Comparison of ENCODE assay signal across 20 cellular contexts in genomic region chr1:205542367-205542766, GRCh38. TPM values are rescaled to one million over a fixed set of nuclear protein-coding genes. Genes with fewer than 3 reads are reported as not detected.
A peak's percentile ranks its signal among the peaks of the same experiment; 100 is the strongest.
DNase-seq lines count a peak whose midpoint lies in the region; ATAC-seq and TF ChIP-seq lines count a peak whose summit lies in the region.
"Had no signal": no experiment of that assay in that cellular context is flagged by ENCODE, and none has a peak within 500 bp of the region (broad histone marks: within the 10 kb centered on the region; RNA-seq: fewer than 3 reads in every experiment).

No MANE protein-coding gene starts in this region.

- peaks cover 13% of the 10 kb centered on the region for H3K4me1 Mint-ChIP-seq in chondrocyte (ENCODE audit: low read depth)
- H3K4me1 Mint-ChIP-seq: T-helper 17 cell had no signal

- in situ Hi-C loops in GM13976 (cut with MboI; ENCODE audit: low sequenced_read_pairs, unreplicated experiment), result no loop called here
- in situ Hi-C loops in HAP-1 (cut with MboI; ENCODE audit: low sequenced_read_pairs), result no loop called here

- no peak overlapping the region for H3K27ac Mint-ChIP-seq in chondrocyte (ENCODE audit: unreplicated experiment)
- H3K27ac Mint-ChIP-seq: activated B cell treated with CpG ODN at 0.5 μM for 24 hours; stimulated activated naive CD8-positive, alpha-beta T cell treated with anti-CD3 and anti-CD28 coated beads, Interleukin-15, Interleukin-2, amounts not matched to agents 100 ng/mL and 50 ng/mL, for 24 hours; T-helper 17 cell had no signal

- H3K4me3 Mint-ChIP-seq in chondrocyte (ENCODE audit: unreplicated experiment), result no peak overlapping the region
- H3K4me3 Mint-ChIP-seq: activated B cell treated with CpG ODN at 0.5 μM for 24 hours, T-helper 17 cell had no signal

- H3K4me1 ChIP-seq in HAP-1, result peaks cover 12% of the 10 kb centered on the region

- ATAC-seq in left ventricle myocardium superior, result peak; percentile 4
- ATAC-seq in sciatic nerve, result no peak
- ATAC-seq in GM21619 (IDR thresholded peaks at IDR 0.05; ENCODE audit: unreplicated experiment), result no peak
- ATAC-seq in HG02678 (IDR thresholded peaks at IDR 0.05; ENCODE audit: unreplicated experiment), result no peak
- no peak for ATAC-seq in GM18502 (IDR thresholded peaks at IDR 0.05; ENCODE audit: poor library complexity, unreplicated experiment)
- ATAC-seq: GM12878, T-helper 17 cell had no signal

- H3K36me3 ChIP-seq in HAP-1 (replicated peaks), result no peaks in the 10 kb centered on the region

- no peaks in the 10 kb centered on the region for H3K27me3 ChIP-seq in HAP-1 (ENCODE audit: low read depth)

- H3K36me3 Mint-ChIP-seq in chondrocyte (ENCODE audit: low read depth), result no peaks in the 10 kb centered on the region

- H3K9me3 Mint-ChIP-seq in chondrocyte (ENCODE audit: low read depth), result no peaks in the 10 kb centered on the region
- H3K9me3 Mint-ChIP-seq: activated B cell treated with CpG ODN at 0.5 μM for 24 hours; stimulated activated naive CD8-positive, alpha-beta T cell treated with anti-CD3 and anti-CD28 coated beads, Interleukin-15, Interleukin-2, amounts not matched to agents 100 ng/mL and 50 ng/mL, for 24 hours had no signal

- peak; percentile 0 for DNase-seq in GM13976 (ENCODE audit: low spot score)
- DNase-seq in chondrocyte (ENCODE audit: low spot score), result peak; percentile 50
- peak; percentile 41 for DNase-seq in left ventricle myocardium superior
- peak; percentile 47 for DNase-seq in sciatic nerve (ENCODE audit: low spot score)
- DNase-seq in HAP-1 (ENCODE audit: low spot score in 2 of 2), result no peak
- DNase-seq: activated B cell treated with CpG ODN at 0.5 μM for 24 hours; caudate nucleus; effector memory CD4-positive, alpha-beta T cell; foreskin fibroblast; mesenchymal stem cell; NCI-H1694; NCI-H345; SHP77; T-helper 17 cell had no signal

- H3K4me3 ChIP-seq in HAP-1, result no peak overlapping the region
- H3K4me3 ChIP-seq: GM12878 had no signal

- peaks cover 27% of the 10 kb centered on the region for H3K27me3 Mint-ChIP-seq in chondrocyte (ENCODE audit: low read depth)

- intact Hi-C loops in left ventricle myocardium superior (cut with micrococcal nuclease) (no loop called here), sciatic nerve (cut with DNase I) (no loop called here)

- 0 out of 2 replicates have a peak, but pooled peaks cover 2% of the 10 kb centered on the region for H3K9me3 ChIP-seq in HAP-1
- H3K9me3 ChIP-seq: Caco-2 had no signal

- no peak for TF ChIP-seq CTCF in GM13976 (IDR thresholded peaks at IDR 0.05; ENCODE audit: borderline replicate concordance, control extremely low read depth, extremely low read depth, insufficient read depth, missing control alignments)
- TF ChIP-seq CTCF in chondrocyte (IDR thresholded peaks at IDR 0.05), result no peak

RNA-seq across cellular contexts. Expression of gene CDK18, which starts 37.9 kb away (rescaled TPM):
- 10.2 to 18.4 TPM (median 17.3 TPM) in 3 replicates for total RNA-seq in chondrocyte
- total RNA-seq in left ventricle myocardium superior, result 209 TPM
- 9.4 TPM for total RNA-seq in sciatic nerve

Comparison
In these comparisons a context has a peak if more than half of its experiments do, and no peak if none do; other contexts are left out.
1. DNase-seq: peak in GM13976 (single experiment), chondrocyte (single experiment), left ventricle myocardium superior (single experiment) and sciatic nerve (single experiment); none in HAP-1 (0 of 2).
2. RNA of gene CDK18, which starts 37.9 kb away (total RNA-seq): 209 TPM in left ventricle myocardium superior (single experiment); 10.2 to 18.4 TPM in chondrocyte and 9.4 TPM in sciatic nerve (single experiment); every median in the first group is over 10 times any median in the second.